ENCODE assay signal across 17 cellular contexts in genomic region chr5:140560227-140560626, GRCh38.
"Had no signal": no experiment of that assay in that cellular context is flagged by ENCODE, and none has a peak within 500 bp of the region (broad histone marks: within the 10 kb centered on the region; RNA-seq: fewer than 3 reads in every experiment).

No MANE protein-coding gene starts in this region.

- H3K27me3 ChIP-seq: ascending aorta, esophagus squamous epithelium had no signal

- FAIRE-seq: bronchial epithelial cell, urothelium cell line had no signal

- DNase-seq: activated T-cell treated with anti-CD3 and anti-CD28 coated beads, Interleukin-2, amount 50 U/mL, for 4 hours; esophagus squamous epithelium; foreskin fibroblast; glutamatergic neuron; immature natural killer cell; left cardiac atrium; naive thymus-derived CD4-positive, alpha-beta T cell; nucleus accumbens; stimulated activated naive CD8-positive, alpha-beta T cell treated with anti-CD3 and anti-CD28 coated beads, Interleukin-15, amount 100 ng/mL, for 72 hours; SW 1271 had no signal

- H3K36me3 ChIP-seq: thoracic aorta had no signal

- ATAC-seq: activated CD4-positive, CD25-positive, alpha-beta regulatory T cell treated with anti-CD3 and anti-CD28 coated beads, Interleukin-2, amount 50 U/mL, for 24 hours; activated T-cell treated with anti-CD3 and anti-CD28 coated beads, Interleukin-2, amount 50 U/mL, for 4 hours; left cardiac atrium; naive thymus-derived CD4-positive, alpha-beta T cell; sciatic nerve; stimulated activated naive CD8-positive, alpha-beta T cell treated with anti-CD3 and anti-CD28 coated beads, Interleukin-15, amount 100 ng/mL, for 72 hours had no signal

- H3K9me3 Mint-ChIP-seq: activated T-cell treated with anti-CD3 and anti-CD28 coated beads, Interleukin-2, amount 50 U/mL, for 4 hours; immature natural killer cell; naive thymus-derived CD4-positive, alpha-beta T cell; stimulated activated naive CD8-positive, alpha-beta T cell treated with anti-CD3 and anti-CD28 coated beads, Interleukin-15, amount 100 ng/mL, for 72 hours; T-helper 2 cell treated with Interferon-gamma antibody and Interleukin-4, amounts not matched to agents 5 μg/mL and 100 μg/mL, for 36 hours had no signal

- H3K27ac Mint-ChIP-seq: T-helper 2 cell treated with Interferon-gamma antibody and Interleukin-4, amounts not matched to agents 5 μg/mL and 100 μg/mL, for 36 hours had no signal

- H3K9me3 ChIP-seq: ascending aorta, esophagus squamous epithelium, thoracic aorta had no signal

- H3K4me3 Mint-ChIP-seq: stimulated activated naive CD8-positive, alpha-beta T cell treated with anti-CD3 and anti-CD28 coated beads, Interleukin-15, amount 100 ng/mL, for 72 hours; T-helper 2 cell treated with Interferon-gamma antibody and Interleukin-4, amounts not matched to agents 5 μg/mL and 100 μg/mL, for 36 hours had no signal

- H3K27ac ChIP-seq: ascending aorta, esophagus squamous epithelium, thoracic aorta had no signal

- H3K4me3 ChIP-seq: ascending aorta, esophagus squamous epithelium, thoracic aorta had no signal
